Comparison of ENCODE assay signal across 8 cellular contexts in the genomic region with DNA sequence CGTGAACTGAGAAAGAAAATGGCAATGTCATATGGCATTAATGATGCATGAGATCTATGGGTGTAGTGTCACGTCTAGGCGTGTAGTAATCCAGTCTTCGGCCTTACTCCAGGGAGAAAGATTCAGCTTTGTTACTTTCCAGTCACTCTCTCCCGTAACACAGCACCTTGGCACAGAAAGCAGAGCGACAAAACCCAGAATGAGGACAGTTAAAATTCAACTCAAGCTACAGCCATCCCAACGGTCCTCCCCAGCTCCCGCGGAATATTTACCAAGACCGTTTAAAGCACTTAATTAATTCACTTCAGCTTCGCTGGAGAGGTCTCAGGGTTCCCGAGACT. TPM values are rescaled to one million over a fixed set of nuclear protein-coding genes. Genes with fewer than 3 reads are reported as not detected.
A peak's percentile ranks its signal among the peaks of the same experiment; 100 is the strongest.
DNase-seq lines count a peak whose midpoint lies in the region; TF ChIP-seq lines count a peak whose summit lies in the region.

No MANE protein-coding gene starts in this region.

- H2AK5ac ChIP-seq in neuronal stem cell (ENCODE audit: low read depth, low read length) = no peak overlapping the region

- no peak for TF ChIP-seq POLR2A in erythroblast (IDR thresholded peaks at IDR 0.05; ENCODE audit: low read length)

- H3K79me1 ChIP-seq in neuronal stem cell (ENCODE audit: low read depth, low read length) = peaks cover 4% of the 10 kb centered on the region

- H2BK15ac ChIP-seq in neuronal stem cell (ENCODE audit: low read length) = no peak overlapping the region

- H2AFZ ChIP-seq in neuronal stem cell (ENCODE audit: low read length) = peak overlapping the region; percentile 99

- peaks cover 34 to 59% (median 39%) of the 10 kb centered on the region in 10 experiments for H3K4me1 ChIP-seq in BLaER1 treated with 17β-estradiol and CSF1 and Interleukin-3, amounts not matched to agents 10 nM and 100 nM
- peaks cover 2 to 6% of the 10 kb centered on the region in 2 donors for H3K4me1 ChIP-seq in neuronal stem cell (ENCODE audit: control insufficient read depth in 2 of 2, insufficient read depth in 1 of 2, low read depth in 1 of 2, low read length in 2 of 2)

- peak overlapping the region in 9 of 10 experiments; percentile 48 to 91 (median 84); a peak in 15 of 20 replicates for H3K4me3 ChIP-seq in BLaER1 treated with 17β-estradiol and CSF1 and Interleukin-3, amounts not matched to agents 10 nM and 100 nM
- H3K4me3 ChIP-seq in neuronal stem cell (ENCODE audit: low read length in 2 of 2) = peak overlapping the region; percentile 57 to 89

- no peak overlapping the region for H3K23ac ChIP-seq in neuronal stem cell (ENCODE audit: low read depth, low read length, poor library complexity)

- H4K20me1 ChIP-seq in BLaER1 treated with 17β-estradiol and CSF1 and Interleukin-3, amounts not matched to agents 10 nM and 100 nM = peaks cover 0 to 40% (median 21%) of the 10 kb centered on the region in 11 experiments; a peak in 18 of 22 replicates

- POLR2A ChIA-PET in RWPE1 (lab: Yijun Ruan, JAX; ENCODE audit: low non-redundant PET) = no interaction called here

- no peak overlapping the region for H4K91ac ChIP-seq in neuronal stem cell (ENCODE audit: low read depth, low read length, poor library complexity)

- H2BK120ac ChIP-seq in neuronal stem cell (ENCODE audit: low read depth, low read length) = no peak overlapping the region

- DNase-seq in RWPE1 (ENCODE audit: low spot score) (no peak), erythroblast (lab: John Stamatoyannopoulos, UW) (peak; percentile 29 to 35), neuronal stem cell (ENCODE audit: low spot score) (no peak), KG1 (lab: John Stamatoyannopoulos, UW) (no peak), activated gamma-delta T cell (lab: John Stamatoyannopoulos, UW) (no peak), hepatic stellate cell (ENCODE audit: low spot score) (no peak)
- DNase-seq in activated CD4-positive, alpha-beta T cell treated with anti-CD3 and anti-CD28 coated beads, Interleukin-2, amount 50 U/mL, for 4 hours = no peak

- H4K8ac ChIP-seq in neuronal stem cell (ENCODE audit: low read depth, low read length) = no peak overlapping the region

- TF ChIP-seq CTCF in RWPE1 (conservative IDR thresholded peaks at IDR 0.05; ENCODE audit: low read depth) = no peak

- H3K9ac ChIP-seq in BLaER1 treated with 17β-estradiol and CSF1 and Interleukin-3, amounts not matched to agents 10 nM and 100 nM = peak overlapping the region in 4 of 11 experiments; percentile 48 to 86 (median 68); a peak in 3 of 22 replicates
- H3K9ac ChIP-seq in neuronal stem cell (ENCODE audit: low read depth, low read length, poor library complexity) = no peak overlapping the region

- H3K4ac ChIP-seq in neuronal stem cell (ENCODE audit: low read length) = no peak overlapping the region

- H3K18ac ChIP-seq in neuronal stem cell (ENCODE audit: low read length) = no peak overlapping the region

- CTCF ChIA-PET in RWPE1 (lab: Yijun Ruan, JAX) = interaction anchor here (0.6 to 1.0 kb wide), 5 partner anchors 206 to 1827 kb away, joined by 3 read pairs; no protein-coding TSS in a partner anchor

- H3K27me3 ChIP-seq in BLaER1 treated with 17β-estradiol and CSF1 and Interleukin-3, amounts not matched to agents 10 nM and 100 nM = peaks cover 0 to 9% (median 6%) of the 10 kb centered on the region in 11 experiments; a peak in 9 of 22 replicates
- peaks cover 0 to 4% (median 0%) of the 10 kb centered on the region in 3 experiments for H3K27me3 ChIP-seq in neuronal stem cell (ENCODE audit: control insufficient read depth in 3 of 3, insufficient read depth in 3 of 3, low read depth in 1 of 3, low read length in 3 of 3)

- no CpG with 5 or more reads among the region's 12 CpGs for WGBS in neuronal stem cell (ENCODE audit: extremely low coverage in 2 of 2, insufficient read length in 2 of 2, insufficient replicate concordance in 1 of 2), 2 donors

- H3K14ac ChIP-seq in neuronal stem cell (ENCODE audit: low read length) = no peak overlapping the region

- no peak overlapping the region for H2BK5ac ChIP-seq in neuronal stem cell (ENCODE audit: low read length)

- no peak overlapping the region for H3K27ac ChIP-seq in BLaER1 treated with 17β-estradiol and CSF1 and Interleukin-3, amounts not matched to agents 10 nM and 100 nM
- H3K27ac ChIP-seq in RWPE1 (peak overlapping the region; percentile 96), neuronal stem cell (replicated peaks; ENCODE audit: low read length) (no peak overlapping the region)

- no peak overlapping the region for H2BK12ac ChIP-seq in neuronal stem cell (ENCODE audit: low read length)

- no peaks in the 10 kb centered on the region for H3K36me3 ChIP-seq in BLaER1 treated with 17β-estradiol and CSF1 and Interleukin-3, amounts not matched to agents 10 nM and 100 nM
- no peaks in the 10 kb centered on the region for H3K36me3 ChIP-seq in neuronal stem cell (replicated peaks in 1 of 2; ENCODE audit: control insufficient read depth in 2 of 2, insufficient read depth in 2 of 2, low read length in 2 of 2)

- peak overlapping the region; percentile 68 to 86 (median 79) for H3K4me2 ChIP-seq in BLaER1 treated with 17β-estradiol and CSF1 and Interleukin-3, amounts not matched to agents 10 nM and 100 nM
- peak overlapping the region; percentile 54 for H3K4me2 ChIP-seq in neuronal stem cell (ENCODE audit: insufficient read depth, low read length, poor library complexity, severe bottlenecking)

- no peaks in the 10 kb centered on the region for H3K9me3 ChIP-seq in BLaER1 treated with 17β-estradiol and CSF1 and Interleukin-3, amounts not matched to agents 10 nM and 100 nM (replicated peaks in 1 of 11)
- H3K9me3 ChIP-seq in neuronal stem cell (replicated peaks in 1 of 2; ENCODE audit: control insufficient read depth in 2 of 2, insufficient read depth in 1 of 2, low read depth in 1 of 2, low read length in 2 of 2) = no peaks in the 10 kb centered on the region

RNA-seq across cellular contexts. Expression of a gene that starts 0.8 kb away (rescaled TPM):
- 7.8 TPM for polyA plus RNA-seq in neuronal stem cell (2013, experiment 1 of 2)
- polyA plus RNA-seq in neuronal stem cell (2013, experiment 2 of 2) = 8.2 TPM

Comparison
In these comparisons a context has a peak if more than half of its experiments do, and no peak if none do; other contexts are left out.
1. DNase-seq: peak in erythroblast (2 of 2); none in RWPE1 (single experiment), neuronal stem cell (single experiment), KG1 (single experiment), activated gamma-delta T cell (single experiment), hepatic stellate cell (single experiment) and activated CD4-positive, alpha-beta T cell treated with anti-CD3 and anti-CD28 coated beads, Interleukin-2, amount 50 U/mL, for 4 hours (0 of 2).